ENCODE assay signal across 12 cellular contexts in the genomic region with DNA sequence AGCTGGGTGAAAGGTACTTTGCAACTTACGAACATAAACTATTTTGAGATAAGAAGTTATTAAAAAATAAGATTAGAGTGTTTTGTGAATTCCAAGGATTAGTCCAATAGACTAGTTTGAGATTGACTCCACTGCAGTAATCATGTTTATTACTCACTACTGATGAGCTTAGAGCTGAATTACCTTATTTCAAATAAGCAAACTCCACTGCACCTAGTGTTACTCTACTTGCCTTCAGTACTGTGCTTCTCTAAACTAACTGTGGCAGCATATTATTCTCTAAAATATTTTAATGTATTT.
A peak's percentile ranks its signal among the peaks of the same experiment; 100 is the strongest.
DNase-seq lines count a peak whose midpoint lies in the region; ATAC-seq and TF ChIP-seq lines count a peak whose summit lies in the region.
"Had no signal": no experiment of that assay in that cellular context is flagged by ENCODE, and none has a peak within 500 bp of the region (broad histone marks: within the 10 kb centered on the region; RNA-seq: fewer than 3 reads in every experiment).

No MANE protein-coding gene starts in this region.

- ATAC-seq in GM18907 (IDR thresholded peaks at IDR 0.05; ENCODE audit: unreplicated experiment) = peak; percentile 35
- peak; percentile 29 for ATAC-seq in GM21717 (IDR thresholded peaks at IDR 0.05; ENCODE audit: unreplicated experiment)
- ATAC-seq in HG03097 (IDR thresholded peaks at IDR 0.05; ENCODE audit: low FRiP score, unreplicated experiment) = peak; percentile 15
- no peak for ATAC-seq in omental fat pad (ENCODE audit: low FRiP score)

- no peak for TF ChIP-seq CTCF in omental fat pad (IDR thresholded peaks at IDR 0.05)

- DNase-seq in iris pigment epithelial cell (ENCODE audit: low read depth) (peak; percentile 37), occipital lobe (lab: John Stamatoyannopoulos, UW) (no peak), omental fat pad (ENCODE audit: low spot score) (no peak), SHP77 treated with DMSO at 0.1 percent for 48 hours (lab: John Stamatoyannopoulos, UW) (no peak), NCI-H1417 treated with DMSO at 0.1 percent for 48 hours (lab: John Stamatoyannopoulos, UW) (no peak)
- DNase-seq: BE2C; effector memory CD8-positive, alpha-beta T cell; NCI-H2107; NK-92 treated with Interleukin-12 subunit alpha and Interleukin-12 subunit beta, amount 100 ng/mL, for 24 hours had no signal
